In genomic region chr5:10427201-10427600, GRCh38 we compare ENCODE assay signal across 13 cellular contexts. TPM values are rescaled to one million over a fixed set of nuclear protein-coding genes. Genes with fewer than 3 reads are reported as not detected.
"Had no signal": no experiment of that assay in that cellular context is flagged by ENCODE, and none has a peak within 500 bp of the region (broad histone marks: within the 10 kb centered on the region; RNA-seq: fewer than 3 reads in every experiment).

No MANE protein-coding gene starts in this region.

- H3K27me3 ChIP-seq: heart right ventricle, left lung had no signal

- H3K27me3 Mint-ChIP-seq: activated naive CD8-positive, alpha-beta T cell; memory B cell had no signal

- H3K4me3 Mint-ChIP-seq: activated naive CD8-positive, alpha-beta T cell; memory B cell; nephron; T-helper 2 cell treated with Interferon-gamma antibody and Interleukin-4, amounts not matched to agents 5 μg/mL and 100 μg/mL, for 36 hours had no signal

- H3K27ac Mint-ChIP-seq: activated naive CD8-positive, alpha-beta T cell; nephron; T-helper 2 cell treated with Interferon-gamma antibody and Interleukin-4, amounts not matched to agents 5 μg/mL and 100 μg/mL, for 36 hours had no signal

- H3K9me3 Mint-ChIP-seq: memory B cell; nephron; T-helper 2 cell treated with Interferon-gamma antibody and Interleukin-4, amounts not matched to agents 5 μg/mL and 100 μg/mL, for 36 hours had no signal

- H3K9me3 ChIP-seq: heart right ventricle, left lung, thoracic aorta had no signal

- ATAC-seq: activated CD4-positive, CD25-positive, alpha-beta regulatory T cell treated with anti-CD3 and anti-CD28 coated beads, Interleukin-2, amount 50 U/mL, for 24 hours; heart right ventricle; left lung had no signal

- H3K4me3 ChIP-seq: heart right ventricle, left lung, thoracic aorta had no signal

- DNase-seq: aorta; heart right ventricle; left lung; stimulated activated CD4-positive, alpha-beta T cell treated with anti-CD3 and anti-CD28 coated beads, Interleukin-12 subunit alpha, Interleukin-12 subunit beta, amount 100 ng/mL, for 4 hours; stimulated activated naive CD4-positive, alpha-beta T cell treated with Interleukin-2 at 50 U/mL for 16 hours had no signal

- H3K27ac ChIP-seq: heart right ventricle, left lung, thoracic aorta had no signal

RNA-seq across cellular contexts. Expression of gene ROPN1L, which starts 14.5 kb away (rescaled TPM):
- total RNA-seq: bronchial epithelial cell, thoracic aorta had no signal
- polyA plus RNA-seq: keratinocyte had no signal
